16 cellular contexts compared by ENCODE assay signal in genomic region chr15:73317651-73318462, GRCh38. TPM values are rescaled to one million over a fixed set of nuclear protein-coding genes. Genes with fewer than 3 reads are reported as not detected.
DNase-seq lines count a peak whose midpoint lies in the region; ATAC-seq lines count a peak whose summit lies in the region.
"Had no signal": no experiment of that assay in that cellular context is flagged by ENCODE, and none has a peak within 500 bp of the region (broad histone marks: within the 10 kb centered on the region; RNA-seq: fewer than 3 reads in every experiment).

No MANE protein-coding gene starts in this region.

- no peak overlapping the region for H2AFZ ChIP-seq in mesenchymal stem cell (ENCODE audit: low read depth, low read length)

- H3K23ac ChIP-seq in mesenchymal stem cell (ENCODE audit: low read length in 2 of 2): no peak overlapping the region

- no peak overlapping the region for H3K4me2 ChIP-seq in mesenchymal stem cell (ENCODE audit: low read length, poor library complexity, severe bottlenecking)

- 83% methylated on average over 16 of the region's 16 CpGs for WGBS in mesenchymal stem cell

- H2BK12ac ChIP-seq in mesenchymal stem cell (ENCODE audit: low read length in 2 of 2): no peak overlapping the region

- H3K9me3 ChIP-seq in mesenchymal stem cell (ENCODE audit: control insufficient read depth, low read length): no peaks in the 10 kb centered on the region
- H3K9me3 ChIP-seq: SJSA1, transverse colon had no signal

- H3K4me1 ChIP-seq in mesenchymal stem cell (ENCODE audit: control insufficient read depth, insufficient read depth, low read depth, low read length): peaks cover 10% of the 10 kb centered on the region
- H3K4me1 ChIP-seq: SJSA1, transverse colon had no signal

- H3K27me3 Mint-ChIP-seq in activated naive CD8-positive, alpha-beta T cell treated with anti-CD3 and anti-CD28 coated beads, Interleukin-2, amount 50 U/mL, for 24 hours: peaks cover 17% of the 10 kb centered on the region
- peaks cover 37% of the 10 kb centered on the region for H3K27me3 Mint-ChIP-seq in activated naive CD8-positive, alpha-beta T cell treated with anti-CD3 and anti-CD28 coated beads for 36 hours

- no peaks in the 10 kb centered on the region for H3K36me3 ChIP-seq in mesenchymal stem cell (ENCODE audit: control insufficient read depth in 1 of 2, insufficient read depth in 2 of 2, low read depth in 1 of 2, low read length in 2 of 2)
- H3K36me3 ChIP-seq: SJSA1, transverse colon had no signal

- H3K27me3 ChIP-seq in mesenchymal stem cell (ENCODE audit: control insufficient read depth in 1 of 2, insufficient read depth in 1 of 2, low read length in 2 of 2): peaks cover 10 to 39% of the 10 kb centered on the region in 2 experiments
- H3K27me3 ChIP-seq: SJSA1 had no signal

- H3K79me1 ChIP-seq in mesenchymal stem cell (replicated peaks; ENCODE audit: low read length, poor library complexity, severe bottlenecking): no peaks in the 10 kb centered on the region

- peak overlapping the region; percentile 35 for H3K27ac Mint-ChIP-seq in activated naive CD8-positive, alpha-beta T cell treated with anti-CD3 and anti-CD28 coated beads, Interleukin-2, amount 50 U/mL, for 24 hours
- H3K27ac Mint-ChIP-seq in activated naive CD8-positive, alpha-beta T cell treated with anti-CD3 and anti-CD28 coated beads for 36 hours: no peak overlapping the region
- H3K27ac Mint-ChIP-seq: nephron had no signal

- H3K36me3 Mint-ChIP-seq in activated naive CD8-positive, alpha-beta T cell treated with anti-CD3 and anti-CD28 coated beads, Interleukin-2, amount 50 U/mL, for 24 hours (ENCODE audit: low read depth): no peaks in the 10 kb centered on the region
- H3K36me3 Mint-ChIP-seq in activated naive CD8-positive, alpha-beta T cell treated with anti-CD3 and anti-CD28 coated beads for 36 hours: no peaks in the 10 kb centered on the region

- no peak overlapping the region for H2AK5ac ChIP-seq in mesenchymal stem cell (ENCODE audit: low read length, severe bottlenecking)

- H4K8ac ChIP-seq in mesenchymal stem cell (ENCODE audit: low read length): no peak overlapping the region

- H3K4me1 Mint-ChIP-seq in activated naive CD8-positive, alpha-beta T cell treated with anti-CD3 and anti-CD28 coated beads, Interleukin-2, amount 50 U/mL, for 24 hours: peaks cover 15% of the 10 kb centered on the region
- H3K4me1 Mint-ChIP-seq in activated naive CD8-positive, alpha-beta T cell treated with anti-CD3 and anti-CD28 coated beads for 36 hours: peaks cover 3% of the 10 kb centered on the region
- H3K4me1 Mint-ChIP-seq: nephron had no signal

- no peak for DNase-seq in activated naive CD8-positive, alpha-beta T cell treated with anti-CD3 and anti-CD28 coated beads, Interleukin-2, amount 50 U/mL, for 24 hours
- DNase-seq in activated naive CD8-positive, alpha-beta T cell treated with anti-CD3 and anti-CD28 coated beads for 36 hours: no peak
- peak; percentile 15 for DNase-seq in RPMI7951 (ENCODE audit: low read depth)
- DNase-seq in left colon: no peak
- DNase-seq in superior temporal gyrus (ENCODE audit: extremely low spot score): peak; percentile 14
- DNase-seq in mesenchymal stem cell: no peak
- DNase-seq: activated gamma-delta T cell treated with Interleukin-2 at 50 U/mL for 16 hours; DMS 273 treated with DMSO at 0.1 percent for 48 hours; effector memory CD4-positive, alpha-beta T cell; transverse colon had no signal

- no peak overlapping the region for H3K4me3 ChIP-seq in mesenchymal stem cell (ENCODE audit: insufficient read depth in 1 of 2, low read depth in 1 of 2, low read length in 2 of 2)
- H3K4me3 ChIP-seq: SJSA1, transverse colon had no signal

- H3K18ac ChIP-seq in mesenchymal stem cell (ENCODE audit: low read depth in 1 of 2, low read length in 2 of 2): no peak overlapping the region

- intact Hi-C loops in left colon (cut with DNase I, micrococcal nuclease): no loop called here

- no peaks in the 10 kb centered on the region for H3K9me3 Mint-ChIP-seq in activated naive CD8-positive, alpha-beta T cell treated with anti-CD3 and anti-CD28 coated beads, Interleukin-2, amount 50 U/mL, for 24 hours
- no peaks in the 10 kb centered on the region for H3K9me3 Mint-ChIP-seq in activated naive CD8-positive, alpha-beta T cell treated with anti-CD3 and anti-CD28 coated beads for 36 hours
- H3K9me3 Mint-ChIP-seq: nephron had no signal

- no peak overlapping the region for H3K4ac ChIP-seq in mesenchymal stem cell (ENCODE audit: low read depth in 1 of 2, low read length in 2 of 2)

- H3K14ac ChIP-seq in mesenchymal stem cell (ENCODE audit: low read length in 2 of 2): no peak overlapping the region

- no peak overlapping the region for H2BK15ac ChIP-seq in mesenchymal stem cell (ENCODE audit: low read depth, poor library complexity, severe bottlenecking)

- no peak overlapping the region for H4K91ac ChIP-seq in mesenchymal stem cell (ENCODE audit: low read length)

- H3K9ac ChIP-seq in mesenchymal stem cell (ENCODE audit: low read length): no peak overlapping the region

- H2BK120ac ChIP-seq in mesenchymal stem cell (ENCODE audit: low read depth, low read length): no peak overlapping the region

- no peak overlapping the region for H2BK5ac ChIP-seq in mesenchymal stem cell (ENCODE audit: low read depth, low read length, poor library complexity, severe bottlenecking)

- no peak overlapping the region for H3K4me3 Mint-ChIP-seq in activated naive CD8-positive, alpha-beta T cell treated with anti-CD3 and anti-CD28 coated beads, Interleukin-2, amount 50 U/mL, for 24 hours
- H3K4me3 Mint-ChIP-seq in activated naive CD8-positive, alpha-beta T cell treated with anti-CD3 and anti-CD28 coated beads for 36 hours: no peak overlapping the region
- H3K4me3 Mint-ChIP-seq: nephron had no signal

- peak; percentile 31 for ATAC-seq in activated naive CD8-positive, alpha-beta T cell treated with anti-CD3 and anti-CD28 coated beads, Interleukin-2, amount 50 U/mL, for 24 hours
- peak; percentile 18 for ATAC-seq in left colon
- ATAC-seq in HG03571 (IDR thresholded peaks at IDR 0.05; ENCODE audit: unreplicated experiment): no peak
- no peak for ATAC-seq in GM19023 (IDR thresholded peaks at IDR 0.05; ENCODE audit: unreplicated experiment)
- ATAC-seq: left ventricle myocardium superior had no signal

- no peak overlapping the region for H3K27ac ChIP-seq in mesenchymal stem cell (ENCODE audit: low read length, poor library complexity, severe bottlenecking)
- H3K27ac ChIP-seq: SJSA1, transverse colon had no signal

RNA-seq across cellular contexts. Expression of gene HCN4, which starts 50.9 kb away (rescaled TPM):
- total RNA-seq in activated naive CD8-positive, alpha-beta T cell treated with anti-CD3 and anti-CD28 coated beads for 36 hours: not detected
- not detected in 2 replicates for total RNA-seq in RPMI7951 (2014; rRNA removed; shearing (Covaris generic))
- under 1 TPM; 0.12 to 0.28 TPM for total RNA-seq in left colon
- not detected for polyA plus RNA-seq in mesenchymal stem cell (2013, experiment 1 of 2)
- under 0.01 TPM for polyA plus RNA-seq in mesenchymal stem cell (2013, experiment 2 of 2)
- total RNA-seq: activated CD8-positive, alpha-beta memory T cell treated with anti-CD3 and anti-CD28 coated beads for 36 hours; SJSA1 had no signal

Comparison
In these comparisons a context has a peak if more than half of its experiments do, and no peak if none do; other contexts are left out.
1. ATAC-seq: peak in activated naive CD8-positive, alpha-beta T cell treated with anti-CD3 and anti-CD28 coated beads, Interleukin-2, amount 50 U/mL, for 24 hours (single experiment) and left colon (single experiment); none in HG03571 (single experiment) and GM19023 (single experiment).
2. DNase-seq: peak in RPMI7951 (single experiment) and superior temporal gyrus (single experiment); none in activated naive CD8-positive, alpha-beta T cell treated with anti-CD3 and anti-CD28 coated beads, Interleukin-2, amount 50 U/mL, for 24 hours (single experiment), activated naive CD8-positive, alpha-beta T cell treated with anti-CD3 and anti-CD28 coated beads for 36 hours (single experiment), left colon (0 of 2) and mesenchymal stem cell (single experiment).